In the genomic region with DNA sequence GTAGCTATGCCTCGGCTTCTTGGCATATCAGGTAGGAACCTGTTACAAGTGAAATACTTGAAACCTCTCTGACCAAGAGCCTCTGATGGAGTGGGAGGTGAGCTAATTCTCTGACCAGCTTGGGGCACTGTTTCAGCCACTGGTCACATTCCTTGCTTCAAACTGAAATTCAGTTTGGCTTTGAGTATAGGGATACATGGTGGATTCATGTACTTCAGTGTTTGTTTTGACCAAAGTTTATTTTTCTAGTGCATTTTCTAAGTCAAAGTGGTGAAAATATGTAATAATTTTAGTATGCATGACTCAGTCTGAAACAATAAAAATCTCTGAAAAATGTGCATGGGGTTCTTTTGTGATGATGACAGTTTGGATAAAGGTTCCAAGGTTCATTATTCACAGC, we compare ENCODE assay signal across 10 cellular contexts. TPM values are rescaled to one million over a fixed set of nuclear protein-coding genes. Genes with fewer than 3 reads are reported as not detected.
DNase-seq lines count a peak whose midpoint lies in the region; ATAC-seq and TF ChIP-seq lines count a peak whose summit lies in the region.
"Had no signal": no experiment of that assay in that cellular context is flagged by ENCODE, and none has a peak within 500 bp of the region (broad histone marks: within the 10 kb centered on the region; RNA-seq: fewer than 3 reads in every experiment).

No MANE protein-coding gene starts in this region.

- intact Hi-C loops in activated T-helper 1 cell treated with anti-CD3 and anti-CD28 coated beads, Interleukin-12 subunit alpha, Interleukin-12 subunit beta, Interleukin-2, Interleukin-4 antibody, amounts not matched to agents 30 ng/mL and 10 ng/mL and 1 ng/mL, durations not matched to agents 14 hours and 24 hours and 36 hours (cut with micrococcal nuclease) = no loop called here
- intact Hi-C loops in heart left ventricle (cut with DNase I) = no loop called here

- H3K4me3 Mint-ChIP-seq in activated T-cell treated with anti-CD3 and anti-CD28 coated beads, Interleukin-2, amount 50 U/mL, for 24 hours = no peak overlapping the region
- no peak overlapping the region for H3K4me3 Mint-ChIP-seq in activated T-cell treated with anti-CD3 and anti-CD28 coated beads, Interleukin-2, amount 50 U/mL, for 4 hours
- no peak overlapping the region for H3K4me3 Mint-ChIP-seq in activated T-helper 1 cell treated with anti-CD3 and anti-CD28 coated beads, Interleukin-12 subunit alpha, Interleukin-12 subunit beta, Interleukin-2, Interleukin-4 antibody, amounts not matched to agents 30 ng/mL and 10 ng/mL and 1 ng/mL, durations not matched to agents 14 hours and 24 hours and 36 hours

- no peak for TF ChIP-seq POLR2A in heart left ventricle (IDR thresholded peaks at IDR 0.05)

- H3K9me3 ChIP-seq in heart left ventricle = no peaks in the 10 kb centered on the region

- H3K36me3 Mint-ChIP-seq in activated T-cell treated with anti-CD3 and anti-CD28 coated beads, Interleukin-2, amount 50 U/mL, for 24 hours (ENCODE audit: low read depth) = peaks cover 94% of the 10 kb centered on the region
- H3K36me3 Mint-ChIP-seq in activated T-cell treated with anti-CD3 and anti-CD28 coated beads, Interleukin-2, amount 50 U/mL, for 4 hours (ENCODE audit: insufficient read depth) = peaks cover 60% of the 10 kb centered on the region
- peaks cover 73% of the 10 kb centered on the region for H3K36me3 Mint-ChIP-seq in activated T-helper 1 cell treated with anti-CD3 and anti-CD28 coated beads, Interleukin-12 subunit alpha, Interleukin-12 subunit beta, Interleukin-2, Interleukin-4 antibody, amounts not matched to agents 30 ng/mL and 10 ng/mL and 1 ng/mL, durations not matched to agents 14 hours and 24 hours and 36 hours (ENCODE audit: low read depth)

- no peak for ATAC-seq in activated T-cell treated with anti-CD3 and anti-CD28 coated beads, Interleukin-2, amount 50 U/mL, for 4 hours
- no peak for ATAC-seq in foreskin keratinocyte
- no peak for ATAC-seq in heart left ventricle
- no peak for ATAC-seq in HG02588 (IDR thresholded peaks at IDR 0.05; ENCODE audit: unreplicated experiment)

- 83 to 93% (median 88%) methylated on average over 1 of the region's 1 CpG for WGBS in heart left ventricle, 4 donors

- H3K4me1 ChIP-seq in foreskin keratinocyte (peaks cover 31% of the 10 kb centered on the region), heart left ventricle (peaks cover 0 to 15% (median 3%) of the 10 kb centered on the region in 12 donors)

- peak overlapping the region; percentile 93 for H3K27ac Mint-ChIP-seq in activated T-cell treated with anti-CD3 and anti-CD28 coated beads, Interleukin-2, amount 50 U/mL, for 24 hours
- H3K27ac Mint-ChIP-seq in activated T-helper 1 cell treated with anti-CD3 and anti-CD28 coated beads, Interleukin-12 subunit alpha, Interleukin-12 subunit beta, Interleukin-2, Interleukin-4 antibody, amounts not matched to agents 30 ng/mL and 10 ng/mL and 1 ng/mL, durations not matched to agents 14 hours and 24 hours and 36 hours = peak overlapping the region; percentile 21

- peaks cover 72% of the 10 kb centered on the region for H3K4me1 Mint-ChIP-seq in activated T-cell treated with anti-CD3 and anti-CD28 coated beads, Interleukin-2, amount 50 U/mL, for 24 hours (ENCODE audit: low read depth)
- peaks cover 62% of the 10 kb centered on the region for H3K4me1 Mint-ChIP-seq in activated T-cell treated with anti-CD3 and anti-CD28 coated beads, Interleukin-2, amount 50 U/mL, for 4 hours (ENCODE audit: low read depth)
- H3K4me1 Mint-ChIP-seq in activated T-helper 1 cell treated with anti-CD3 and anti-CD28 coated beads, Interleukin-12 subunit alpha, Interleukin-12 subunit beta, Interleukin-2, Interleukin-4 antibody, amounts not matched to agents 30 ng/mL and 10 ng/mL and 1 ng/mL, durations not matched to agents 14 hours and 24 hours and 36 hours (ENCODE audit: low read depth) = peaks cover 36% of the 10 kb centered on the region

- TF ChIP-seq CTCF in foreskin keratinocyte (conservative IDR thresholded peaks at IDR 0.05) (no peak), heart left ventricle (IDR thresholded peaks at IDR 0.05) (no peak)

- H3K27me3 ChIP-seq in foreskin keratinocyte (no peaks in the 10 kb centered on the region), heart left ventricle (no peaks in the 10 kb centered on the region)

- H3K36me3 ChIP-seq in heart left ventricle = peaks cover 0 to 100% (median 96%) of the 10 kb centered on the region in 9 donors

- no peak overlapping the region for H3K4me3 ChIP-seq in heart left ventricle

- no peak for DNase-seq in activated T-cell treated with anti-CD3 and anti-CD28 coated beads, Interleukin-2, amount 50 U/mL, for 24 hours
- no peak for DNase-seq in activated T-cell treated with anti-CD3 and anti-CD28 coated beads, Interleukin-2, amount 50 U/mL, for 4 hours
- no peak for DNase-seq in activated T-helper 1 cell treated with anti-CD3 and anti-CD28 coated beads, Interleukin-12 subunit alpha, Interleukin-12 subunit beta, Interleukin-2, Interleukin-4 antibody, amounts not matched to agents 30 ng/mL and 10 ng/mL and 1 ng/mL, durations not matched to agents 14 hours and 24 hours and 36 hours (ENCODE audit: low spot score)
- peak; percentile 35 to 53 for DNase-seq in foreskin keratinocyte
- peak; percentile 63 for DNase-seq in stromal cell of bone marrow (ENCODE audit: low read depth)
- DNase-seq in heart left ventricle = no peak
- no peak for DNase-seq in NCI-H2081 treated with DMSO at 0.1 percent for 48 hours (lab: John Stamatoyannopoulos, UW)
- DNase-seq: aorta, NCI-H187 treated with DMSO at 0.1 percent for 48 hours had no signal

- no peaks in the 10 kb centered on the region for H3K9me3 Mint-ChIP-seq in activated T-cell treated with anti-CD3 and anti-CD28 coated beads, Interleukin-2, amount 50 U/mL, for 24 hours
- H3K9me3 Mint-ChIP-seq in activated T-cell treated with anti-CD3 and anti-CD28 coated beads, Interleukin-2, amount 50 U/mL, for 4 hours = no peaks in the 10 kb centered on the region
- H3K9me3 Mint-ChIP-seq in activated T-helper 1 cell treated with anti-CD3 and anti-CD28 coated beads, Interleukin-12 subunit alpha, Interleukin-12 subunit beta, Interleukin-2, Interleukin-4 antibody, amounts not matched to agents 30 ng/mL and 10 ng/mL and 1 ng/mL, durations not matched to agents 14 hours and 24 hours and 36 hours = no peaks in the 10 kb centered on the region

- H3K27me3 Mint-ChIP-seq in activated T-cell treated with anti-CD3 and anti-CD28 coated beads, Interleukin-2, amount 50 U/mL, for 24 hours = no peaks in the 10 kb centered on the region
- H3K27me3 Mint-ChIP-seq in activated T-cell treated with anti-CD3 and anti-CD28 coated beads, Interleukin-2, amount 50 U/mL, for 4 hours (ENCODE audit: low read depth) = no peaks in the 10 kb centered on the region
- H3K27me3 Mint-ChIP-seq in activated T-helper 1 cell treated with anti-CD3 and anti-CD28 coated beads, Interleukin-12 subunit alpha, Interleukin-12 subunit beta, Interleukin-2, Interleukin-4 antibody, amounts not matched to agents 30 ng/mL and 10 ng/mL and 1 ng/mL, durations not matched to agents 14 hours and 24 hours and 36 hours (ENCODE audit: insufficient read depth) = no peaks in the 10 kb centered on the region

- H3K27ac ChIP-seq in foreskin keratinocyte = peak overlapping the region; percentile 100
- peak overlapping the region in 1 of 12 donors; percentile 27 for H3K27ac ChIP-seq in heart left ventricle

RNA-seq across cellular contexts. Expression of gene TTPAL, which starts 18.6 kb away (rescaled TPM):
- total RNA-seq in activated T-cell treated with anti-CD3 and anti-CD28 coated beads, Interleukin-2, amount 50 U/mL, for 4 hours = 10 to 100 TPM; 24.3 to 25.3 (median 25.3) TPM
- total RNA-seq in activated T-helper 1 cell treated with anti-CD3 and anti-CD28 coated beads, Interleukin-12 subunit alpha, Interleukin-12 subunit beta, Interleukin-2, Interleukin-4 antibody, amounts not matched to agents 30 ng/mL and 10 ng/mL and 1 ng/mL, durations not matched to agents 14 hours and 24 hours and 36 hours = 22.9 and 24.7 TPM in 2 replicates
- 25.0 and 31.9 TPM in 2 replicates for total RNA-seq in foreskin keratinocyte
- 8.4 and 9.5 TPM in 2 replicates for polyA plus RNA-seq in foreskin keratinocyte
- 1 to 10 TPM; 2.8 to 6.0 (median 4.2) TPM for total RNA-seq in heart left ventricle
- polyA plus RNA-seq in heart left ventricle = 1 to 10 TPM; 1.9 to 4.2 TPM

RNA-seq across cellular contexts. Expression of gene SERINC3, which starts 27.6 kb away (rescaled TPM):
- total RNA-seq in activated T-cell treated with anti-CD3 and anti-CD28 coated beads, Interleukin-2, amount 50 U/mL, for 4 hours = 10 to 100 TPM; 34.6 to 44.1 (median 37.9) TPM
- total RNA-seq in activated T-helper 1 cell treated with anti-CD3 and anti-CD28 coated beads, Interleukin-12 subunit alpha, Interleukin-12 subunit beta, Interleukin-2, Interleukin-4 antibody, amounts not matched to agents 30 ng/mL and 10 ng/mL and 1 ng/mL, durations not matched to agents 14 hours and 24 hours and 36 hours = 51.3 and 54.6 TPM in 2 replicates
- total RNA-seq in foreskin keratinocyte = 54.8 and 69.2 TPM in 2 replicates
- polyA plus RNA-seq in foreskin keratinocyte = 26.3 and 27.6 TPM in 2 replicates
- 100 to 1,000 TPM in 4 of 9 donors, 10 to 100 TPM in 5; 85.5 to 114 (median 97.7) TPM for total RNA-seq in heart left ventricle
- 10 to 100 TPM; 32.9 to 89.8 TPM for polyA plus RNA-seq in heart left ventricle

Comparison
In these comparisons a context has a peak if more than half of its experiments do, and no peak if none do; other contexts are left out.
1. DNase-seq: peak in foreskin keratinocyte (2 of 2) and stromal cell of bone marrow (single experiment); none in activated T-cell treated with anti-CD3 and anti-CD28 coated beads, Interleukin-2, amount 50 U/mL, for 24 hours (single experiment), activated T-cell treated with anti-CD3 and anti-CD28 coated beads, Interleukin-2, amount 50 U/mL, for 4 hours (single experiment), activated T-helper 1 cell treated with anti-CD3 and anti-CD28 coated beads, Interleukin-12 subunit alpha, Interleukin-12 subunit beta, Interleukin-2, Interleukin-4 antibody, amounts not matched to agents 30 ng/mL and 10 ng/mL and 1 ng/mL, durations not matched to agents 14 hours and 24 hours and 36 hours (single experiment), heart left ventricle (0 of 5) and NCI-H2081 treated with DMSO at 0.1 percent for 48 hours (single experiment).